ENCODE assay signal across 1 cellular context in genomic region chr6:43522547-43523263, GRCh38.
A peak's percentile ranks its signal among the peaks of the same experiment; 100 is the strongest.
TF ChIP-seq lines count a peak whose summit lies in the region.

No MANE protein-coding gene starts in this region.

TF ChIP-seq in K562, 482 proteins besides CTCF, POLR2A, EP300 and RAD21 (continued from another document):
- TF ChIP-seq MGA (IDR thresholded peaks at IDR 0.05) (no peak), STAG1 (CRISPR knock-in tag; IDR thresholded peaks at IDR 0.05; ENCODE audit: borderline replicate concordance) (no peak), BCLAF1 (IDR thresholded peaks at IDR 0.05; ENCODE audit: borderline replicate concordance in 1 of 2, control insufficient read depth in 1 of 2, low read depth in 2 of 2, low read length in 1 of 2) (peak in 1 of 2 experiments; percentile 44; a peak in 1 of 4 replicates), TARDBP (IDR thresholded peaks at IDR 0.05) (no peak), XRCC5 (IDR thresholded peaks at IDR 0.05; ENCODE audit: low read depth, low read length) (no peak), SRSF7 (optimal IDR thresholded peaks at IDR 0.05; ENCODE audit: low read depth, low read length) (no peak), RBM17 (IDR thresholded peaks at IDR 0.05; ENCODE audit: borderline replicate concordance, low read depth, low read length) (no peak), MTA2 (IDR thresholded peaks at IDR 0.05; ENCODE audit: low read depth) (no peak), RAD51 (IDR thresholded peaks at IDR 0.05; ENCODE audit: borderline replicate concordance, low read depth) (0 out of 2 replicates have a peak, but pooled peaks have one; percentile 37), ZNF76 (CRISPR knock-in tag; IDR thresholded peaks at IDR 0.05; ENCODE audit: borderline replicate concordance) (no peak), PCBP2 (IDR thresholded peaks at IDR 0.05; ENCODE audit: low read depth, low read length, poor library complexity, severe bottlenecking) (no peak), ZNF766 (CRISPR knock-in tag; conservative IDR thresholded peaks at IDR 0.05) (no peak), POLR3G (IDR thresholded peaks at IDR 0.05; ENCODE audit: extremely low read depth, insufficient read length, insufficient replicate concordance) (no peak), MCM5 (IDR thresholded peaks at IDR 0.05; ENCODE audit: low read depth) (no peak), POLR2B (IDR thresholded peaks at IDR 0.05; ENCODE audit: low read depth, partially characterized antibody) (peak; percentile 60), FOXO4 (CRISPR knock-in tag; IDR thresholded peaks at IDR 0.05) (no peak), DACH1 (IDR thresholded peaks at IDR 0.05; ENCODE audit: partially characterized antibody) (no peak), PRPF4 (IDR thresholded peaks at IDR 0.05; ENCODE audit: insufficient read depth, low read depth, low read length, poor library complexity, severe bottlenecking) (no peak), NFIC (IDR thresholded peaks at IDR 0.05) (peak; percentile 52; the same call in 1 of the 2 replicates), ESRRB (CRISPR knock-in tag; IDR thresholded peaks at IDR 0.05; ENCODE audit: borderline replicate concordance) (no peak), PREB (CRISPR knock-in tag; IDR thresholded peaks at IDR 0.05) (no peak), TFE3 (CRISPR knock-in tag; IDR thresholded peaks at IDR 0.05) (peak; percentile 90)
- TF ChIP-seq, protein P1, sequence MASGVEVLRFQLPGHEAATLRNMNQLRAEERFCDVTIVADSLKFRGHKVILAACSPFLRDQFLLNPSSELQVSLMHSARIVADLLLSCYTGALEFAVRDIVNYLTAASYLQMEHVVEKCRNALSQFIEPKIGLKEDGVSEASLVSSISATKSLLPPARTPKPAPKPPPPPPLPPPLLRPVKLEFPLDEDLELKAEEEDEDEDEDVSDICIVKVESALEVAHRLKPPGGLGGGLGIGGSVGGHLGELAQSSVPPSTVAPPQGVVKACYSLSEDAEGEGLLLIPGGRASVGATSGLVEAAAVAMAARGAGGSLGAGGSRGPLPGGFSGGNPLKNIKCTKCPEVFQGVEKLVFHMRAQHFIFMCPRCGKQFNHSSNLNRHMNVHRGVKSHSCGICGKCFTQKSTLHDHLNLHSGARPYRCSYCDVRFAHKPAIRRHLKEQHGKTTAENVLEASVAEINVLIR (CRISPR knock-in tag; IDR thresholded peaks at IDR 0.05): no peak
- TF ChIP-seq, protein P2, sequence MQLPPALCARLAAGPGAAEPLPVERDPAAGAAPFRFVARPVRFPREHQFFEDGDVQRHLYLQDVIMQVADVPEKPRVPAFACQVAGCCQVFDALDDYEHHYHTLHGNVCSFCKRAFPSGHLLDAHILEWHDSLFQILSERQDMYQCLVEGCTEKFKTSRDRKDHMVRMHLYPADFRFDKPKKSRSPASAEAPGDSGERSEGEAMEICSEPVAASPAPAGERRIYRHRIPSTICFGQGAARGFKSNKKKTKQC (CRISPR knock-in tag; IDR thresholded peaks at IDR 0.05): no peak
- TF ChIP-seq, protein P3, sequence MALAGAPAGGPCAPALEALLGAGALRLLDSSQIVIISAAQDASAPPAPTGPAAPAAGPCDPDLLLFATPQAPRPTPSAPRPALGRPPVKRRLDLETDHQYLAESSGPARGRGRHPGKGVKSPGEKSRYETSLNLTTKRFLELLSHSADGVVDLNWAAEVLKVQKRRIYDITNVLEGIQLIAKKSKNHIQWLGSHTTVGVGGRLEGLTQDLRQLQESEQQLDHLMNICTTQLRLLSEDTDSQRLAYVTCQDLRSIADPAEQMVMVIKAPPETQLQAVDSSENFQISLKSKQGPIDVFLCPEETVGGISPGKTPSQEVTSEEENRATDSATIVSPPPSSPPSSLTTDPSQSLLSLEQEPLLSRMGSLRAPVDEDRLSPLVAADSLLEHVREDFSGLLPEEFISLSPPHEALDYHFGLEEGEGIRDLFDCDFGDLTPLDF (CRISPR knock-in tag; IDR thresholded peaks at IDR 0.05): no peak
TF ChIP-seq in K562: peak in this region for 16.
